Comparison of ENCODE assay signal across 29 cellular contexts in genomic region chr16:80366023-80366422, GRCh38.
DNase-seq lines count a peak whose midpoint lies in the region; ATAC-seq, FAIRE-seq and TF ChIP-seq lines count a peak whose summit lies in the region.
"Had no signal": no experiment of that assay in that cellular context is flagged by ENCODE, and none has a peak within 500 bp of the region (broad histone marks: within the 10 kb centered on the region; RNA-seq: fewer than 3 reads in every experiment).

No MANE protein-coding gene starts in this region.

- H3K36me3 ChIP-seq in astrocyte (ENCODE audit: insufficient read depth, low read length) (no peaks in the 10 kb centered on the region), osteoblast (ENCODE audit: insufficient read depth, low read length) (no peaks in the 10 kb centered on the region)
- no peaks in the 10 kb centered on the region for H3K36me3 ChIP-seq in effector memory CD4-positive, alpha-beta T cell (ENCODE audit: control insufficient read depth, insufficient read depth, low read length)
- H3K36me3 ChIP-seq: SJSA1 had no signal

- H3K79me2 ChIP-seq in astrocyte (ENCODE audit: insufficient read depth, low read length) (no peaks in the 10 kb centered on the region), osteoblast (ENCODE audit: insufficient read depth, low read length) (no peaks in the 10 kb centered on the region)

- H3K4me3 ChIP-seq in astrocyte (ENCODE audit: insufficient read depth, low read depth, low read length): no peak overlapping the region
- H3K4me3 ChIP-seq in osteoblast (ENCODE audit: insufficient read depth, low read length): no peak overlapping the region
- H3K4me3 ChIP-seq in effector memory CD4-positive, alpha-beta T cell (ENCODE audit: insufficient read depth, low read depth, low read length, poor library complexity, severe bottlenecking): no peak overlapping the region
- H3K4me3 ChIP-seq: K562, SJSA1 had no signal

- H3K36me3 Mint-ChIP-seq in astrocyte (ENCODE audit: low read depth, unreplicated experiment): no peaks in the 10 kb centered on the region
- H3K36me3 Mint-ChIP-seq: CD8-positive, alpha-beta memory T cell had no signal

- no peak overlapping the region for H3K9ac ChIP-seq in astrocyte (ENCODE audit: low read length)

- H3K4me3 Mint-ChIP-seq in astrocyte (ENCODE audit: unreplicated experiment): no peak overlapping the region
- H3K4me3 Mint-ChIP-seq: CD8-positive, alpha-beta memory T cell; H9; HFFc6 had no signal

- H3K27me3 Mint-ChIP-seq in astrocyte (ENCODE audit: low read depth, unreplicated experiment): peaks cover 17% of the 10 kb centered on the region

- no peaks in the 10 kb centered on the region for H4K20me1 ChIP-seq in astrocyte (ENCODE audit: insufficient read depth, low read length)
- H4K20me1 ChIP-seq in osteoblast (ENCODE audit: insufficient read depth, low read length): no peaks in the 10 kb centered on the region

- DNase-seq in Daoy (ENCODE audit: low read depth): peak; percentile 42
- DNase-seq in LHCN-M2 (ENCODE audit: low read depth): peak; percentile 19
- DNase-seq in astrocyte (ENCODE audit: low read depth): peak; percentile 22
- DNase-seq in osteoblast (ENCODE audit: insufficient read length, low spot score, missing footprints): no peak
- no peak for DNase-seq in T-helper 9 cell
- DNase-seq in left lobe of liver (ENCODE audit: low spot score): no peak
- DNase-seq in activated CD4-positive, CD25-positive, alpha-beta regulatory T cell (lab: John Stamatoyannopoulos, UW): no peak
- DNase-seq in effector memory CD4-positive, alpha-beta T cell: no peak
- DNase-seq: Calu3; CD8-positive, alpha-beta memory T cell; DMS153; GF-D8; H9; HFFc6; MV-4-11; NCI-H1105 treated with DMSO at 0.1 percent for 48 hours; NCI-H2081; NCI-H2171; NCI-H345; NCI-H524 treated with DMSO at 0.1 percent for 48 hours; NCI-H82; OCI-M1 had no signal

- H3K27ac ChIP-seq in astrocyte (ENCODE audit: low read depth, low read length): no peak overlapping the region
- H3K27ac ChIP-seq in osteoblast (ENCODE audit: low read depth, low read length): no peak overlapping the region
- no peak overlapping the region for H3K27ac ChIP-seq in effector memory CD4-positive, alpha-beta T cell (ENCODE audit: insufficient read depth, low read length, poor library complexity, severe bottlenecking)
- H3K27ac ChIP-seq: C4-2B, SJSA1 had no signal

- no peaks in the 10 kb centered on the region for H3K9me3 Mint-ChIP-seq in astrocyte (ENCODE audit: unreplicated experiment)
- H3K9me3 Mint-ChIP-seq: CD8-positive, alpha-beta memory T cell; H9; HFFc6 had no signal

- H3K4me1 Mint-ChIP-seq in astrocyte (ENCODE audit: low read depth, unreplicated experiment): peaks cover 1% of the 10 kb centered on the region
- H3K4me1 Mint-ChIP-seq: CD8-positive, alpha-beta memory T cell had no signal

- no peak overlapping the region for H3K4me2 ChIP-seq in astrocyte (ENCODE audit: low read length)
- H3K4me2 ChIP-seq in osteoblast (ENCODE audit: insufficient read depth, low read length): no peak overlapping the region

- FAIRE-seq in astrocyte (lab: Jason Lieb, UNC): no peak
- FAIRE-seq: A204.1, GM19239, K562, RCC 7860 had no signal

- TF ChIP-seq CTCF in astrocyte (IDR thresholded peaks at IDR 0.05; ENCODE audit: insufficient read depth, low read depth, low read length) (no peak), osteoblast (IDR thresholded peaks at IDR 0.05; ENCODE audit: extremely low read depth, low read depth, low read length) (no peak)

- H3K27ac Mint-ChIP-seq in astrocyte (ENCODE audit: unreplicated experiment): no peak overlapping the region
- H3K27ac Mint-ChIP-seq: CD8-positive, alpha-beta memory T cell; H9; HFFc6 had no signal

- H3K9me3 ChIP-seq in astrocyte (ENCODE audit: insufficient read depth, low read depth, low read length): no peaks in the 10 kb centered on the region
- no peaks in the 10 kb centered on the region for H3K9me3 ChIP-seq in osteoblast (ENCODE audit: low read depth, low read length)
- no peaks in the 10 kb centered on the region for H3K9me3 ChIP-seq in effector memory CD4-positive, alpha-beta T cell (ENCODE audit: control insufficient read depth, low read length)
- H3K9me3 ChIP-seq: SJSA1 had no signal

- no peak overlapping the region for H2AFZ ChIP-seq in astrocyte (ENCODE audit: low read depth, low read length)
- peak overlapping the region; percentile 16 for H2AFZ ChIP-seq in osteoblast (ENCODE audit: low read length)

- H3K4me1 ChIP-seq in astrocyte (ENCODE audit: insufficient read depth, low read length): no peaks in the 10 kb centered on the region
- H3K4me1 ChIP-seq in osteoblast (ENCODE audit: insufficient read depth, low read length): peaks cover 7% of the 10 kb centered on the region
- H3K4me1 ChIP-seq in effector memory CD4-positive, alpha-beta T cell (ENCODE audit: control insufficient read depth, insufficient read depth, low read length, poor library complexity, severe bottlenecking): no peaks in the 10 kb centered on the region

- H3K27me3 ChIP-seq in astrocyte (ENCODE audit: insufficient read depth, low read length) (no peaks in the 10 kb centered on the region), osteoblast (ENCODE audit: insufficient read depth, low read length) (no peaks in the 10 kb centered on the region)
- H3K27me3 ChIP-seq in effector memory CD4-positive, alpha-beta T cell (replicated peaks; ENCODE audit: control insufficient read depth, insufficient read depth, low read length, poor library complexity, severe bottlenecking): no peaks in the 10 kb centered on the region
- H3K27me3 ChIP-seq: SJSA1 had no signal

- ATAC-seq in left lobe of liver: no peak
- ATAC-seq: K562, Right ventricle myocardium inferior had no signal

Comparison
In these comparisons a context has a peak if more than half of its experiments do, and no peak if none do; other contexts are left out.
1. DNase-seq: peak in Daoy (single experiment), LHCN-M2 (single experiment) and astrocyte (single experiment); none in osteoblast (single experiment), T-helper 9 cell (single experiment), left lobe of liver (single experiment), activated CD4-positive, CD25-positive, alpha-beta regulatory T cell (0 of 4) and effector memory CD4-positive, alpha-beta T cell (0 of 3).